In genomic region chr11:81237139-81237538, GRCh38 we compare ENCODE assay signal across 9 cellular contexts.
DNase-seq lines count a peak whose midpoint lies in the region; ATAC-seq and TF ChIP-seq lines count a peak whose summit lies in the region.
"Had no signal": no experiment of that assay in that cellular context is flagged by ENCODE, and none has a peak within 500 bp of the region (broad histone marks: within the 10 kb centered on the region; RNA-seq: fewer than 3 reads in every experiment).

No MANE protein-coding gene starts in this region.

- H3K9me3 Mint-ChIP-seq in mesothelial cell of epicardium: no peaks in the 10 kb centered on the region
- H3K9me3 Mint-ChIP-seq: stimulated activated naive CD8-positive, alpha-beta T cell treated with anti-CD3 and anti-CD28 coated beads, Interleukin-15, Interleukin-2, amounts not matched to agents 100 ng/mL and 50 ng/mL, for 24 hours had no signal

- H3K36me3 Mint-ChIP-seq in mesothelial cell of epicardium: no peaks in the 10 kb centered on the region

- H3K4me3 Mint-ChIP-seq in mesothelial cell of epicardium: no peak overlapping the region
- H3K4me3 Mint-ChIP-seq: stimulated activated naive CD8-positive, alpha-beta T cell treated with anti-CD3 and anti-CD28 coated beads, Interleukin-15, Interleukin-2, amounts not matched to agents 100 ng/mL and 50 ng/mL, for 24 hours had no signal

- peak; percentile 57 for ATAC-seq in GM21723 (IDR thresholded peaks at IDR 0.05; ENCODE audit: unreplicated experiment)
- ATAC-seq in HG03469 (IDR thresholded peaks at IDR 0.05; ENCODE audit: unreplicated experiment): no peak
- no peak for ATAC-seq in GM21381 (IDR thresholded peaks at IDR 0.05; ENCODE audit: unreplicated experiment)

- H3K27me3 ChIP-seq in breast epithelium (no peaks in the 10 kb centered on the region), vagina (no peaks in the 10 kb centered on the region)

- H3K27ac ChIP-seq in breast epithelium (no peak overlapping the region), vagina (no peak overlapping the region)

- TF ChIP-seq CTCF in breast epithelium (IDR thresholded peaks at IDR 0.05) (peak in 2 of 3 donors; percentile 43 to 45), mesothelial cell of epicardium (IDR thresholded peaks at IDR 0.05; ENCODE audit: unreplicated experiment) (peak; percentile 52), vagina (IDR thresholded peaks at IDR 0.05) (peak in 1 of 3 experiments; percentile 8)

- no peaks in the 10 kb centered on the region for H3K27me3 Mint-ChIP-seq in mesothelial cell of epicardium (ENCODE audit: low read depth)
- H3K27me3 Mint-ChIP-seq: stimulated activated naive CD8-positive, alpha-beta T cell treated with anti-CD3 and anti-CD28 coated beads, Interleukin-15, Interleukin-2, amounts not matched to agents 100 ng/mL and 50 ng/mL, for 24 hours had no signal

- H3K9me3 ChIP-seq in breast epithelium: no peaks in the 10 kb centered on the region
- H3K9me3 ChIP-seq in vagina: no peaks in the 10 kb centered on the region

- no peaks in the 10 kb centered on the region for H3K36me3 ChIP-seq in breast epithelium
- no peaks in the 10 kb centered on the region for H3K36me3 ChIP-seq in vagina

- H3K4me3 ChIP-seq in breast epithelium (no peak overlapping the region), vagina (no peak overlapping the region)

- no peak for TF ChIP-seq POLR2A in breast epithelium (IDR thresholded peaks at IDR 0.05)
- TF ChIP-seq POLR2A in vagina (IDR thresholded peaks at IDR 0.05): no peak

- intact Hi-C loops in breast epithelium (cut with DNase I; ENCODE audit: low total_unique reads): no loop called here
- intact Hi-C loops in vagina (cut with DNase I): no loop called here

- H3K4me1 ChIP-seq in breast epithelium: no peaks in the 10 kb centered on the region
- no peaks in the 10 kb centered on the region for H3K4me1 ChIP-seq in vagina

- peaks cover 47% of the 10 kb centered on the region for H3K4me1 Mint-ChIP-seq in mesothelial cell of epicardium

- H3K27ac Mint-ChIP-seq in mesothelial cell of epicardium: no peak overlapping the region
- H3K27ac Mint-ChIP-seq: stimulated activated naive CD8-positive, alpha-beta T cell treated with anti-CD3 and anti-CD28 coated beads, Interleukin-15, Interleukin-2, amounts not matched to agents 100 ng/mL and 50 ng/mL, for 24 hours had no signal

- peak; percentile 5 for DNase-seq in CMK (ENCODE audit: low read depth)
- peak; percentile 1 for DNase-seq in NCI-H2196 treated with DMSO at 0.1 percent for 48 hours (lab: John Stamatoyannopoulos, UW; ENCODE audit: unreplicated experiment)
- DNase-seq in breast epithelium (ENCODE audit: low spot score in 2 of 2): no peak
- DNase-seq in mesothelial cell of epicardium (ENCODE audit: low spot score in 2 of 2, unreplicated experiment in 2 of 2): no peak
- no peak for DNase-seq in vagina (ENCODE audit: extremely low spot score in 2 of 2)

Comparison
In these comparisons a context has a peak if more than half of its experiments do, and no peak if none do; other contexts are left out.
1. DNase-seq: peak in CMK (single experiment) and NCI-H2196 treated with DMSO at 0.1 percent for 48 hours (single experiment); none in breast epithelium (0 of 2), mesothelial cell of epicardium (0 of 2) and vagina (0 of 2).